ENCODE assay signal across 11 cellular contexts in the genomic region with DNA sequence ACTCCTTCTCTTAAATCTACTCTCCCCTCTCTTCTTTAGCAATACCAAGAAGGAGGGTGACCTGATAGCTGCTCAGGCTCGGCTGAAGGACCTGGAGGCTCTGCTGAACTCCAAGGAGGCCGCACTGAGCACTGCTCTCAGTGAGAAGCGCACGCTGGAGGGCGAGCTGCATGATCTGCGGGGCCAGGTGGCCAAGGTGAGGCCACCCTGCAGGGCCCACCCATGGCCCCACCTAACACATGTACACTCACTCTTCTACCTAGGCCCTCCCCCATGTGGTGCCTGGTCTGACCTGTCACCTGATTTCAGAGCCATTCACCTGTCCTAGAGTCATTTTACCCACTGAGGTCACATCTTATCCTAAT. TPM values are rescaled to one million over a fixed set of nuclear protein-coding genes. Genes with fewer than 3 reads are reported as not detected.
DNase-seq lines count a peak whose midpoint lies in the region; ATAC-seq, FAIRE-seq and TF ChIP-seq lines count a peak whose summit lies in the region.
"Had no signal": no experiment of that assay in that cellular context is flagged by ENCODE, and none has a peak within 500 bp of the region (broad histone marks: within the 10 kb centered on the region; RNA-seq: fewer than 3 reads in every experiment).

No MANE protein-coding gene starts in this region.

- no peaks in the 10 kb centered on the region for H3K27me3 ChIP-seq in GM23248 (replicated peaks; ENCODE audit: insufficient read depth)
- H3K27me3 ChIP-seq in brain microvascular endothelial cell (replicated peaks): no peaks in the 10 kb centered on the region
- H3K27me3 ChIP-seq in HepG2 (ENCODE audit: control insufficient read depth in 1 of 2, insufficient read depth in 2 of 2, low read length in 2 of 2): no peaks in the 10 kb centered on the region
- peaks cover 0 to 17% (median 0%) of the 10 kb centered on the region in 7 donors for H3K27me3 ChIP-seq in spleen (replicated peaks in 1 of 7)

- intact Hi-C loops in HepG2 (cut with micrococcal nuclease; ENCODE audit: unreplicated experiment) (loop anchor here (1.0 to 2.0 kb wide), 3 partner anchors 16 to 40 kb away; a partner anchor contains a TSS), spleen (cut with DNase I; ENCODE audit: low total_unique reads) (loop anchor here (2.0 kb wide), 1 partner anchor 40 kb away; no protein-coding TSS in a partner anchor)

- in situ Hi-C loops in GM23248 (cut with MboI) (loop anchor here (5.0 kb wide), 1 partner anchor 33 kb away; no protein-coding TSS in a partner anchor), brain microvascular endothelial cell (cut with HindIII; ENCODE audit: low pct_ligation_motif_present, low sequenced_read_pairs) (no loop called here), HepG2 (cut with HindIII; ENCODE audit: extremely low pct_ligation_motif_present, low pct_unique_long_range_greater_than_20kb) (loop anchor here (5.0 kb wide), 1 partner anchor 33 kb away; no protein-coding TSS in a partner anchor)

- H3K27ac ChIP-seq in GM23248 (peak overlapping the region; percentile 100), brain microvascular endothelial cell (peak overlapping the region; percentile 100), HepG2 (ENCODE audit: extremely low read length, insufficient read depth, low read length) (peak overlapping the region; percentile 93), spleen (peak overlapping the region in 7 of 8 donors; percentile 45 to 92 (median 82))

- 70 to 75% methylated on average over 6 of the region's 6 CpGs for WGBS in GM23248 (ENCODE audit: low coverage in 1 of 2, low lambda C conversion rate in 2 of 2, missing lambda C conversion rate in 2 of 2), 2 experiments
- WGBS in HepG2 (ENCODE audit: low lambda C conversion rate): 87% methylated on average over 6 of the region's 6 CpGs
- WGBS in spleen, 5 donors: 74 to 85% (median 79%) methylated on average over 6 of the region's 6 CpGs

- ATAC-seq in HepG2 (no peak), GM18519 (IDR thresholded peaks at IDR 0.05; ENCODE audit: low FRiP score, unreplicated experiment) (no peak)

- no peak for TF ChIP-seq RAD21 in HepG2 (CRISPR knock-in tag; IDR thresholded peaks at IDR 0.05)

- no peaks in the 10 kb centered on the region for H3K9me2 ChIP-seq in GM23248 (ENCODE audit: insufficient read depth)

- TF ChIP-seq EP300 in HepG2 (IDR thresholded peaks at IDR 0.05; ENCODE audit: low read depth in 2 of 2, low read length in 2 of 2) (no peak), HepG2 (CRISPR knock-in tag; IDR thresholded peaks at IDR 0.05; ENCODE audit: borderline replicate concordance) (no peak)

- no peak overlapping the region for H3K4me3 ChIP-seq in GM23248
- no peak overlapping the region for H3K4me3 ChIP-seq in brain microvascular endothelial cell (ENCODE audit: low read depth, low read length)
- no peak overlapping the region for H3K4me3 ChIP-seq in HepG2 (replicated peaks in 1 of 3; ENCODE audit: insufficient read depth in 1 of 3, low read depth in 2 of 3, low read length in 3 of 3)
- H3K4me3 ChIP-seq in spleen: no peak overlapping the region
- H3K4me3 ChIP-seq: GM12878 had no signal

- peaks cover 55% of the 10 kb centered on the region for H3K36me3 ChIP-seq in GM23248 (ENCODE audit: low read depth)
- peaks cover 49% of the 10 kb centered on the region for H3K36me3 ChIP-seq in brain microvascular endothelial cell (replicated peaks)
- peaks cover 27 to 51% of the 10 kb centered on the region in 2 experiments for H3K36me3 ChIP-seq in HepG2 (replicated peaks in 1 of 2; ENCODE audit: control insufficient read depth in 1 of 2, insufficient read depth in 2 of 2, low read length in 2 of 2)
- H3K36me3 ChIP-seq in spleen: peaks cover 0 to 53% (median 33%) of the 10 kb centered on the region in 6 donors

- BruUV-seq in HepG2 (replicated peaks; lab: Mats Ljungman, UMichigan): no TSS peak

- H2AFZ ChIP-seq in GM23248 (no peak overlapping the region), HepG2 (ENCODE audit: low read length) (no peak overlapping the region)

- peaks cover 3% of the 10 kb centered on the region for H3K27me3 Mint-ChIP-seq in activated naive CD8-positive, alpha-beta T cell treated with anti-CD3 and anti-CD28 coated beads for 36 hours
- H3K27me3 Mint-ChIP-seq in nephron progenitor cell (ENCODE audit: low read depth, poor library complexity): no peaks in the 10 kb centered on the region
- H3K27me3 Mint-ChIP-seq: activated naive CD4-positive, alpha-beta T cell treated with anti-CD3 and anti-CD28 coated beads, Interleukin-2, amount 50 U/mL, for 24 hours had no signal

- peaks cover 43% of the 10 kb centered on the region for H3K4me1 ChIP-seq in GM23248 (ENCODE audit: insufficient read depth)
- H3K4me1 ChIP-seq in HepG2 (ENCODE audit: insufficient read depth, low read length): peaks cover 52% of the 10 kb centered on the region
- peaks cover 40 to 60% (median 52%) of the 10 kb centered on the region in 6 donors for H3K4me1 ChIP-seq in spleen

- peaks cover 89% of the 10 kb centered on the region for H3K79me2 ChIP-seq in GM23248 (ENCODE audit: insufficient read depth)
- peaks cover 46% of the 10 kb centered on the region for H3K79me2 ChIP-seq in HepG2 (ENCODE audit: insufficient read depth, low read length)

- CTCF ChIA-PET in HepG2 (lab: Yijun Ruan, JAX; ENCODE audit: low intra/inter-chr PET ratio, low total read pairs): interaction anchor here (0.7 to 4.5 kb wide), 4 partner anchors 35 to 94 kb away, joined by 3 to 92 read pairs (median 28); no protein-coding TSS in a partner anchor

- peaks cover 61% of the 10 kb centered on the region for H3F3A ChIP-seq in GM23248 (ENCODE audit: insufficient read depth)

- H4K20me1 ChIP-seq in GM23248 (ENCODE audit: insufficient read depth) (no peaks in the 10 kb centered on the region), HepG2 (ENCODE audit: insufficient read depth, low read length) (peaks cover 11% of the 10 kb centered on the region; the same call in 1 of the 2 replicates)

- no peaks in the 10 kb centered on the region for H3K9me3 Mint-ChIP-seq in activated naive CD8-positive, alpha-beta T cell treated with anti-CD3 and anti-CD28 coated beads for 36 hours
- no peaks in the 10 kb centered on the region for H3K9me3 Mint-ChIP-seq in nephron progenitor cell
- H3K9me3 Mint-ChIP-seq: activated naive CD4-positive, alpha-beta T cell treated with anti-CD3 and anti-CD28 coated beads, Interleukin-2, amount 50 U/mL, for 24 hours had no signal

- DNase-seq in GM23248: no peak
- DNase-seq in brain microvascular endothelial cell: no peak
- DNase-seq in HepG2 (ENCODE audit: low spot score): no peak
- peak; percentile 75 for DNase-seq in spleen
- DNase-seq in stimulated activated CD4-positive, alpha-beta T cell treated with anti-CD3 and anti-CD28 coated beads, Interleukin-2, amount 100 ng/mL, for 24 hours: no peak
- no peak for DNase-seq in activated naive CD8-positive, alpha-beta T cell treated with anti-CD3 and anti-CD28 coated beads for 36 hours
- no peak for DNase-seq in nephron progenitor cell

- no peak for TF ChIP-seq CTCF in brain microvascular endothelial cell (IDR thresholded peaks at IDR 0.05; ENCODE audit: low read depth, low read length, missing control alignments)
- no peak for TF ChIP-seq CTCF in HepG2 (CRISPR knock-in tag; IDR thresholded peaks at IDR 0.05)
- peak in 6 of 11 experiments; percentile 7 to 70 (median 28) for TF ChIP-seq CTCF in spleen (IDR thresholded peaks at IDR 0.05 in 8 of 11, conservative IDR thresholded peaks at IDR 0.05 in 3 of 11)
- no peak for TF ChIP-seq CTCF in nephron progenitor cell (IDR thresholded peaks at IDR 0.05)

- no peak overlapping the region for H3K4me3 Mint-ChIP-seq in activated naive CD8-positive, alpha-beta T cell treated with anti-CD3 and anti-CD28 coated beads for 36 hours
- H3K4me3 Mint-ChIP-seq in nephron progenitor cell: no peak overlapping the region
- H3K4me3 Mint-ChIP-seq: activated naive CD4-positive, alpha-beta T cell treated with anti-CD3 and anti-CD28 coated beads, Interleukin-2, amount 50 U/mL, for 24 hours had no signal

- POLR2A ChIA-PET in HepG2 (lab: Yijun Ruan, JAX): interaction anchor here (0.6 to 6.0 kb wide), 15 partner anchors 11 to 274 kb away, joined by 3 to 113 read pairs (median 5); a partner anchor contains a TSS

- peaks cover 7% of the 10 kb centered on the region for H3K36me3 Mint-ChIP-seq in activated naive CD8-positive, alpha-beta T cell treated with anti-CD3 and anti-CD28 coated beads for 36 hours
- H3K36me3 Mint-ChIP-seq in nephron progenitor cell (ENCODE audit: low read depth): peaks cover 18% of the 10 kb centered on the region

- H3K27ac Mint-ChIP-seq in activated naive CD8-positive, alpha-beta T cell treated with anti-CD3 and anti-CD28 coated beads for 36 hours: no peak overlapping the region
- no peak overlapping the region for H3K27ac Mint-ChIP-seq in nephron progenitor cell
- H3K27ac Mint-ChIP-seq: activated naive CD4-positive, alpha-beta T cell treated with anti-CD3 and anti-CD28 coated beads, Interleukin-2, amount 50 U/mL, for 24 hours had no signal

- FAIRE-seq in HepG2 (lab: Jason Lieb, UNC): no peak

- H3K4me2 ChIP-seq in GM23248 (ENCODE audit: unreplicated experiment): no peak overlapping the region
- 0 out of 2 replicates have a peak overlapping the region, but pooled peaks have one; percentile 63 for H3K4me2 ChIP-seq in HepG2 (ENCODE audit: low read depth, low read length)

- H3K9me3 ChIP-seq in GM23248 (ENCODE audit: low read depth) (no peaks in the 10 kb centered on the region), HepG2 (ENCODE audit: low read length) (no peaks in the 10 kb centered on the region), spleen (no peaks in the 10 kb centered on the region)

- peaks cover 41% of the 10 kb centered on the region for H3K4me1 Mint-ChIP-seq in activated naive CD8-positive, alpha-beta T cell treated with anti-CD3 and anti-CD28 coated beads for 36 hours
- H3K4me1 Mint-ChIP-seq in nephron progenitor cell: peaks cover 42% of the 10 kb centered on the region

- TF ChIP-seq POLR2A in HepG2 (IDR thresholded peaks at IDR 0.05; ENCODE audit: insufficient read depth in 1 of 2, low read depth in 2 of 2, low read length in 2 of 2) (no peak), spleen (IDR thresholded peaks at IDR 0.05) (no peak)

- H3K9ac ChIP-seq in GM23248 (peak overlapping the region; percentile 100), HepG2 (ENCODE audit: insufficient read depth, low read depth, low read length) (0 out of 2 replicates have a peak overlapping the region, but pooled peaks have one; percentile 10)

RNA-seq across cellular contexts. Expression of a gene that starts 16.0 kb away (rescaled TPM):
- total RNA-seq in GM23248 (2014; rRNA removed; shearing (Covaris generic)): 1,219 and 1,322 TPM in 2 replicates
- polyA plus RNA-seq in GM23248 (2016; fragmentation: Nextera tagmentation; extraction: Ambion mirVana) (1,230 and 1,270 TPM in 2 replicates), HepG2 (2011; rRNA removed) (107 and 110 TPM in 2 replicates), spleen (10 to 100 TPM; 33.9 to 61.1 (median 39.4) TPM)
- total RNA-seq in HepG2 (2016; rRNA removed; fragmentation: Illumina TruSeq; extraction: Trizol) (190 and 225 TPM in 2 replicates), spleen (100 to 1,000 TPM in 6 of 7 donors, 10 to 100 TPM in 1; 95.1 to 279 (median 124) TPM)
- total RNA-seq in HepG2 (2016; cell fraction: cytosol; rRNA removed; fragmentation: Illumina TruSeq; extraction: Trizol; ENCODE audit: low read depth): 16.7 and 20.3 TPM in 2 replicates
- 150 and 214 TPM in 2 replicates for total RNA-seq in HepG2 (2016; cell fraction: insoluble cytoplasmic fraction; rRNA removed; fragmentation: Illumina TruSeq; extraction: Trizol)
- total RNA-seq in HepG2 (2016; cell fraction: membrane; rRNA removed; fragmentation: Illumina TruSeq; extraction: Trizol): 22.8 and 26.6 TPM in 2 replicates
- 106 and 117 TPM in 2 replicates for total RNA-seq in HepG2 (2016; cell fraction: nucleus; rRNA removed; fragmentation: Illumina TruSeq; extraction: Trizol)
- 79.6 and 122 TPM in 2 replicates for polyA plus RNA-seq in HepG2 (2011; cell fraction: cytosol; rRNA removed)
- polyA plus RNA-seq in HepG2 (2011; cell fraction: nucleus; rRNA removed): 236 and 366 TPM in 2 replicates
- polyA plus RNA-seq in HepG2 (2012): 86.7 and 101 TPM in 2 replicates
- 11.1 and 13.2 TPM in 2 replicates for polyA plus RNA-seq in HepG2 (2016; cell fraction: cytosol; fragmentation: Illumina TruSeq; extraction: Trizol; ENCODE audit: low read depth)
- polyA plus RNA-seq in HepG2 (2016; cell fraction: insoluble cytoplasmic fraction; fragmentation: Illumina TruSeq; extraction: Trizol; ENCODE audit: low read depth): 143 and 179 TPM in 2 replicates
- polyA plus RNA-seq in HepG2 (2016; cell fraction: membrane; fragmentation: Illumina TruSeq; extraction: Trizol; ENCODE audit: low read depth): 12.6 and 16.9 TPM in 2 replicates
- 177 and 182 TPM in 2 replicates for polyA plus RNA-seq in HepG2 (2016; cell fraction: nucleus; fragmentation: Illumina TruSeq; extraction: Trizol; ENCODE audit: insufficient read depth, low read depth)
- 159 and 307 TPM in 2 replicates for polyA minus RNA-seq in HepG2 (2011; rRNA and poly(A)+ RNA removed; ENCODE audit: low replicate concordance)
- polyA minus RNA-seq in HepG2 (2011; cell fraction: cytosol; rRNA and poly(A)+ RNA removed): 120 and 130 TPM in 2 replicates
- 67.7 and 70.4 TPM in 2 replicates for polyA minus RNA-seq in HepG2 (2011; cell fraction: nucleus; rRNA and poly(A)+ RNA removed)
- 10 to 100 TPM; 32.3 to 37.8 TPM for total RNA-seq in activated naive CD8-positive, alpha-beta T cell treated with anti-CD3 and anti-CD28 coated beads for 36 hours

RNA-seq across cellular contexts. Expression of a gene that starts 22.8 kb away (rescaled TPM):
- 1.1 TPM in 1 of 2 replicates, not detected in the other for total RNA-seq in GM23248 (2014; rRNA removed; shearing (Covaris generic))
- polyA plus RNA-seq in GM23248 (2016; fragmentation: Nextera tagmentation; extraction: Ambion mirVana): 0.35 and 0.51 TPM in 2 replicates
- total RNA-seq in HepG2 (2016; rRNA removed; fragmentation: Illumina TruSeq; extraction: Trizol): 0.09 TPM in 1 of 2 replicates, not detected in the other
- total RNA-seq in HepG2 (2016; cell fraction: cytosol; rRNA removed; fragmentation: Illumina TruSeq; extraction: Trizol; ENCODE audit: low read depth): not detected in 2 replicates
- total RNA-seq in HepG2 (2016; cell fraction: insoluble cytoplasmic fraction; rRNA removed; fragmentation: Illumina TruSeq; extraction: Trizol): 0.15 TPM in 1 of 2 replicates, not detected in the other
- total RNA-seq in HepG2 (2016; cell fraction: membrane; rRNA removed; fragmentation: Illumina TruSeq; extraction: Trizol): not detected in 2 replicates
- total RNA-seq in HepG2 (2016; cell fraction: nucleus; rRNA removed; fragmentation: Illumina TruSeq; extraction: Trizol): 0.13 TPM in 1 of 2 replicates, not detected in the other
- 0.14 and 0.20 TPM in 2 replicates for polyA plus RNA-seq in HepG2 (2011; rRNA removed)
- polyA plus RNA-seq in HepG2 (2011; cell fraction: cytosol; rRNA removed): 0.08 and 0.09 TPM in 2 replicates
- 0.21 and 0.61 TPM in 2 replicates for polyA plus RNA-seq in HepG2 (2011; cell fraction: nucleus; rRNA removed)
- 0.19 and 0.21 TPM in 2 replicates for polyA plus RNA-seq in HepG2 (2012)
- not detected in 2 replicates for polyA plus RNA-seq in HepG2 (2016; cell fraction: cytosol; fragmentation: Illumina TruSeq; extraction: Trizol; ENCODE audit: low read depth)
- 0.45 TPM in 1 of 2 replicates, not detected in the other for polyA plus RNA-seq in HepG2 (2016; cell fraction: insoluble cytoplasmic fraction; fragmentation: Illumina TruSeq; extraction: Trizol; ENCODE audit: low read depth)
- polyA plus RNA-seq in HepG2 (2016; cell fraction: membrane; fragmentation: Illumina TruSeq; extraction: Trizol; ENCODE audit: low read depth): not detected in 2 replicates
- 0.15 TPM in 1 of 2 replicates, not detected in the other for polyA plus RNA-seq in HepG2 (2016; cell fraction: nucleus; fragmentation: Illumina TruSeq; extraction: Trizol; ENCODE audit: insufficient read depth, low read depth)
- polyA minus RNA-seq in HepG2 (2011; rRNA and poly(A)+ RNA removed; ENCODE audit: low replicate concordance): 0.88 and 18.6 TPM in 2 replicates
- polyA minus RNA-seq in HepG2 (2011; cell fraction: cytosol; rRNA and poly(A)+ RNA removed): not detected in 2 replicates
- 0.39 TPM in 1 of 2 replicates, not detected in the other for polyA minus RNA-seq in HepG2 (2011; cell fraction: nucleus; rRNA and poly(A)+ RNA removed)
- total RNA-seq in spleen: 10 to 100 TPM; 21.1 to 65.9 (median 37.7) TPM
- 1 to 10 TPM; 7.1 to 9.3 (median 9.1) TPM for polyA plus RNA-seq in spleen
- 10 to 100 TPM; 13.2 to 16.1 TPM for total RNA-seq in activated naive CD8-positive, alpha-beta T cell treated with anti-CD3 and anti-CD28 coated beads for 36 hours
- total RNA-seq: HT1080 had no signal

RNA-seq across cellular contexts. Expression of a gene that starts 48.3 kb away (rescaled TPM):
- 0.13 and 0.22 TPM in 2 replicates for total RNA-seq in GM23248 (2014; rRNA removed; shearing (Covaris generic))
- polyA plus RNA-seq in GM23248 (2016; fragmentation: Nextera tagmentation; extraction: Ambion mirVana) (0.05 TPM in 2 replicates), HepG2 (2011; rRNA removed) (9.0 and 9.1 TPM in 2 replicates), spleen (under 1 TPM; 0.11 to 0.17 (median 0.16) TPM)
- total RNA-seq in HepG2 (2016; rRNA removed; fragmentation: Illumina TruSeq; extraction: Trizol) (7.6 TPM in 2 replicates), spleen (under 1 TPM; 0.26 to 0.76 (median 0.38) TPM)
- 1.4 and 2.5 TPM in 2 replicates for total RNA-seq in HepG2 (2016; cell fraction: cytosol; rRNA removed; fragmentation: Illumina TruSeq; extraction: Trizol; ENCODE audit: low read depth)
- total RNA-seq in HepG2 (2016; cell fraction: insoluble cytoplasmic fraction; rRNA removed; fragmentation: Illumina TruSeq; extraction: Trizol): 5.3 and 7.9 TPM in 2 replicates
- 4.5 and 7.8 TPM in 2 replicates for total RNA-seq in HepG2 (2016; cell fraction: membrane; rRNA removed; fragmentation: Illumina TruSeq; extraction: Trizol)
- 6.2 and 7.5 TPM in 2 replicates for total RNA-seq in HepG2 (2016; cell fraction: nucleus; rRNA removed; fragmentation: Illumina TruSeq; extraction: Trizol)
- 7.3 and 8.1 TPM in 2 replicates for polyA plus RNA-seq in HepG2 (2011; cell fraction: cytosol; rRNA removed)
- 11.9 and 12.9 TPM in 2 replicates for polyA plus RNA-seq in HepG2 (2011; cell fraction: nucleus; rRNA removed)
- polyA plus RNA-seq in HepG2 (2012): 4.3 and 9.1 TPM in 2 replicates
- 2.9 and 3.3 TPM in 2 replicates for polyA plus RNA-seq in HepG2 (2016; cell fraction: cytosol; fragmentation: Illumina TruSeq; extraction: Trizol; ENCODE audit: low read depth)
- 10.7 and 11.1 TPM in 2 replicates for polyA plus RNA-seq in HepG2 (2016; cell fraction: insoluble cytoplasmic fraction; fragmentation: Illumina TruSeq; extraction: Trizol; ENCODE audit: low read depth)
- 4.7 and 6.0 TPM in 2 replicates for polyA plus RNA-seq in HepG2 (2016; cell fraction: membrane; fragmentation: Illumina TruSeq; extraction: Trizol; ENCODE audit: low read depth)
- polyA plus RNA-seq in HepG2 (2016; cell fraction: nucleus; fragmentation: Illumina TruSeq; extraction: Trizol; ENCODE audit: insufficient read depth, low read depth): 14.7 and 15.4 TPM in 2 replicates
- polyA minus RNA-seq in HepG2 (2011; rRNA and poly(A)+ RNA removed; ENCODE audit: low replicate concordance): 2.3 and 13.0 TPM in 2 replicates
- 10.6 and 11.8 TPM in 2 replicates for polyA minus RNA-seq in HepG2 (2011; cell fraction: cytosol; rRNA and poly(A)+ RNA removed)
- 4.1 and 6.2 TPM in 2 replicates for polyA minus RNA-seq in HepG2 (2011; cell fraction: nucleus; rRNA and poly(A)+ RNA removed)
- under 1 TPM; 0.34 to 0.35 TPM for total RNA-seq in activated naive CD8-positive, alpha-beta T cell treated with anti-CD3 and anti-CD28 coated beads for 36 hours

Comparison
In these comparisons a context has a peak if more than half of its experiments do, and no peak if none do; other contexts are left out.
1. CTCF ChIP-seq: peak in spleen (6 of 11); none in brain microvascular endothelial cell (single experiment), HepG2 (single experiment) and nephron progenitor cell (single experiment).
2. Peak in every context shown above with its lines, with median percentiles within 50 percentile points of each other: H3K27ac ChIP-seq.